ENCODE assay signal across 12 cellular contexts in genomic region chr2:191748528-191749180, GRCh38.
A peak's percentile ranks its signal among the peaks of the same experiment; 100 is the strongest.
DNase-seq lines count a peak whose midpoint lies in the region; ATAC-seq, FAIRE-seq and TF ChIP-seq lines count a peak whose summit lies in the region.
"Had no signal": no experiment of that assay in that cellular context is flagged by ENCODE, and none has a peak within 500 bp of the region (broad histone marks: within the 10 kb centered on the region; RNA-seq: fewer than 3 reads in every experiment).

No MANE protein-coding gene starts in this region.

- H3K4me1 Mint-ChIP-seq in CD8-positive, alpha-beta T cell (ENCODE audit: low read depth), result no peaks in the 10 kb centered on the region
- H3K4me1 Mint-ChIP-seq: activated B cell treated with CpG ODN at 0.5 μM for 24 hours had no signal

- H3K9ac ChIP-seq in adipocyte (ENCODE audit: low read length), result peak overlapping the region; percentile 52

- FAIRE-seq in GM12892 (lab: Jason Lieb, UNC), result peak; percentile 67

- TF ChIP-seq EP300 in ovary (IDR thresholded peaks at IDR 0.05), result no peak

- H3K9me3 Mint-ChIP-seq in CD8-positive, alpha-beta T cell, result no peaks in the 10 kb centered on the region
- H3K9me3 Mint-ChIP-seq: activated B cell treated with CpG ODN at 0.5 μM for 24 hours had no signal

- POLR2A ChIA-PET in CD8-positive, alpha-beta T cell (lab: Charles Lee), result no interaction called here

- H3K36me3 ChIP-seq in adipocyte (ENCODE audit: control insufficient read depth, insufficient read depth, low read length, severe bottlenecking), result no peaks in the 10 kb centered on the region
- no peaks in the 10 kb centered on the region for H3K36me3 ChIP-seq in ovary
- no peaks in the 10 kb centered on the region for H3K36me3 ChIP-seq in CD8-positive, alpha-beta T cell (ENCODE audit: insufficient read depth, low read length)
- H3K36me3 ChIP-seq: gastroesophageal sphincter, tibial nerve had no signal

- no peaks in the 10 kb centered on the region for H3K36me3 Mint-ChIP-seq in CD8-positive, alpha-beta T cell

- no peak overlapping the region for H3K4me3 ChIP-seq in adipocyte (ENCODE audit: low read length)
- no peak overlapping the region for H3K4me3 ChIP-seq in ovary
- no peak overlapping the region for H3K4me3 ChIP-seq in CD8-positive, alpha-beta T cell (ENCODE audit: low read depth, low read length)
- H3K4me3 ChIP-seq: gastroesophageal sphincter, tibial nerve had no signal

- no peak overlapping the region for H3K27ac Mint-ChIP-seq in CD8-positive, alpha-beta T cell
- H3K27ac Mint-ChIP-seq: activated B cell treated with CpG ODN at 0.5 μM for 24 hours had no signal

- H3K4me3 Mint-ChIP-seq in CD8-positive, alpha-beta T cell, result no peak overlapping the region
- H3K4me3 Mint-ChIP-seq: activated B cell treated with CpG ODN at 0.5 μM for 24 hours had no signal

- H3K27ac ChIP-seq in ovary, result no peak overlapping the region
- H3K27ac ChIP-seq in CD8-positive, alpha-beta T cell (ENCODE audit: low read depth, low read length), result no peak overlapping the region
- H3K27ac ChIP-seq: gastroesophageal sphincter, tibial nerve had no signal

- no peak for DNase-seq in GM12892 (ENCODE audit: insufficient read length)
- DNase-seq in adipocyte (ENCODE audit: low read depth), result peak; percentile 46
- DNase-seq in ovary, result no peak
- no peak for DNase-seq in LoVo (ENCODE audit: low spot score)
- no peak for DNase-seq in CD8-positive, alpha-beta T cell
- no peak for DNase-seq in activated gamma-delta T cell (lab: John Stamatoyannopoulos, UW)
- DNase-seq: activated B cell treated with CpG ODN at 0.5 μM for 24 hours had no signal

- TF ChIP-seq CTCF in ovary (IDR thresholded peaks at IDR 0.05), result no peak
- TF ChIP-seq CTCF in CD8-positive, alpha-beta T cell (IDR thresholded peaks at IDR 0.05), result no peak

- ATAC-seq in GM19452 (IDR thresholded peaks at IDR 0.05; ENCODE audit: unreplicated experiment), result peak; percentile 83
- ATAC-seq in HG02973 (IDR thresholded peaks at IDR 0.05; ENCODE audit: unreplicated experiment), result peak; percentile 82
- ATAC-seq in CD8-positive, alpha-beta T cell, result no peak
- ATAC-seq: gastroesophageal sphincter, Panc1 had no signal

- CTCF ChIA-PET in CD8-positive, alpha-beta T cell (lab: Charles Lee), result interaction anchor here (1.9 to 3.3 kb wide), 2 partner anchors 11 to 182 kb away, joined by 4 to 14 read pairs; no protein-coding TSS in a partner anchor

- H3K4me1 ChIP-seq in adipocyte (ENCODE audit: control insufficient read depth, insufficient read depth, low read length) (peaks cover 34% of the 10 kb centered on the region), ovary (ENCODE audit: insufficient read depth) (no peaks in the 10 kb centered on the region)
- no peaks in the 10 kb centered on the region for H3K4me1 ChIP-seq in CD8-positive, alpha-beta T cell (ENCODE audit: insufficient read depth, low read length)

- peaks cover 33% of the 10 kb centered on the region for H3K27me3 Mint-ChIP-seq in CD8-positive, alpha-beta T cell (ENCODE audit: low read depth)
- H3K27me3 Mint-ChIP-seq: activated B cell treated with CpG ODN at 0.5 μM for 24 hours had no signal

- H3K27me3 ChIP-seq in adipocyte (replicated peaks; ENCODE audit: control insufficient read depth, insufficient read depth, low read length) (no peaks in the 10 kb centered on the region), ovary (no peaks in the 10 kb centered on the region)
- H3K27me3 ChIP-seq in CD8-positive, alpha-beta T cell (ENCODE audit: insufficient read depth, low read length), result no peaks in the 10 kb centered on the region
- H3K27me3 ChIP-seq: gastroesophageal sphincter, tibial nerve had no signal

- intact Hi-C loops in ovary (cut with DNase I), result no loop called here
- intact Hi-C loops in CD8-positive, alpha-beta T cell (cut with DNase I, micrococcal nuclease), result no loop called here

- no peaks in the 10 kb centered on the region for H3K9me3 ChIP-seq in adipocyte (ENCODE audit: control insufficient read depth, low read length)
- H3K9me3 ChIP-seq in ovary, result no peaks in the 10 kb centered on the region
- no peaks in the 10 kb centered on the region for H3K9me3 ChIP-seq in CD8-positive, alpha-beta T cell (ENCODE audit: low read length)
- H3K9me3 ChIP-seq: gastroesophageal sphincter, tibial nerve had no signal

- TF ChIP-seq POLR2A in GM12892 (IDR thresholded peaks at IDR 0.05; ENCODE audit: low read depth, low read length) (no peak), ovary (IDR thresholded peaks at IDR 0.05) (no peak)

- WGBS in ovary, 3 donors, result 7 to 11% (median 9%) methylated on average over 1 of the region's 1 CpG
